27 cellular contexts compared by ENCODE assay signal in the genomic region with DNA sequence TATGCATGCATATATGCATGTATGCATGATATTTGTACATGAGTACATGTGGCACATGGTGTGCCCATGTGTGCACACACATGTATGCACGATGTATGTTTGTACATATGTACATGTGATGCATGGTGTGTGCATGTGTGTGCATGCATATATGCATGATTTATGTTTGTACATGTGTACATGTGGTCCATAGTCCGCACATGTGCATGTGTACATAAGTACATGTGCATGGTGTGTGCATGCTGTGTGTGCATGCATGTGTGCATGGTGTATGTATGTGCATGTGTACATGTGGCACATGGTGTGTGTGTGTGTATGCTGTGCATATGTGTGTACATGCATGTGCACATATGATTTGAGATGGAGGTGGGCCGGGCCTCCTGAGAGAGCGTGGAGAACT.
"Had no signal": no experiment of that assay in that cellular context is flagged by ENCODE, and none has a peak within 500 bp of the region (broad histone marks: within the 10 kb centered on the region; RNA-seq: fewer than 3 reads in every experiment).

No MANE protein-coding gene starts in this region.

- ATAC-seq: activated T-cell treated with anti-CD3 and anti-CD28 coated beads, Interleukin-2, amount 50 U/mL, for 4 hours; activated T-helper 17 cell treated with anti-CD3 and anti-CD28 coated beads, Interleukin-2, amount 50 U/mL, for 72 hours; esophagus mucosa had no signal

- H3K9me3 ChIP-seq: colonic mucosa, heart left ventricle had no signal

- H3K4me1 Mint-ChIP-seq: activated CD4-positive, alpha-beta memory T cell treated with anti-CD3 and anti-CD28 coated beads, Interleukin-2, amount 10 ng/mL, durations not matched to agents 7 days and 5 days; activated CD4-positive, alpha-beta T cell treated with anti-CD3 and anti-CD28 coated beads, Interleukin-2, amount 10 ng/mL, durations not matched to agents 7 days and 5 days; activated T-helper 17 cell treated with anti-CD3 and anti-CD28 coated beads, Interleukin-2, amount 50 U/mL, for 72 hours had no signal

- H3K36me3 ChIP-seq: brain microvascular endothelial cell, colonic mucosa, heart left ventricle had no signal

- H3K27me3 ChIP-seq: brain microvascular endothelial cell, colonic mucosa, heart left ventricle had no signal

- FAIRE-seq: astrocyte, endometrium, frontal cortex had no signal

- H3K9me3 Mint-ChIP-seq: activated T-cell treated with anti-CD3 and anti-CD28 coated beads, Interleukin-2, amount 50 U/mL, for 4 hours; activated T-helper 17 cell treated with anti-CD3 and anti-CD28 coated beads, Interleukin-2, amount 50 U/mL, for 72 hours had no signal

- H3K27ac Mint-ChIP-seq: activated CD4-positive, alpha-beta memory T cell treated with anti-CD3 and anti-CD28 coated beads, Interleukin-2, amount 10 ng/mL, durations not matched to agents 7 days and 5 days; activated CD4-positive, alpha-beta T cell treated with anti-CD3 and anti-CD28 coated beads, Interleukin-2, amount 10 ng/mL, durations not matched to agents 7 days and 5 days; activated naive CD8-positive, alpha-beta T cell; activated T-helper 17 cell treated with anti-CD3 and anti-CD28 coated beads, Interleukin-2, amount 50 U/mL, for 72 hours had no signal

- H3K4me3 Mint-ChIP-seq: activated CD4-positive, alpha-beta memory T cell treated with anti-CD3 and anti-CD28 coated beads, Interleukin-2, amount 10 ng/mL, durations not matched to agents 7 days and 5 days; activated CD4-positive, alpha-beta T cell treated with anti-CD3 and anti-CD28 coated beads, Interleukin-2, amount 10 ng/mL, durations not matched to agents 7 days and 5 days; activated naive CD8-positive, alpha-beta T cell; activated T-cell treated with anti-CD3 and anti-CD28 coated beads, Interleukin-2, amount 50 U/mL, for 4 hours; activated T-helper 17 cell treated with anti-CD3 and anti-CD28 coated beads, Interleukin-2, amount 50 U/mL, for 72 hours had no signal

- H3K4me3 ChIP-seq: colonic mucosa, heart left ventricle had no signal

- H3K27me3 Mint-ChIP-seq: activated CD4-positive, alpha-beta memory T cell treated with anti-CD3 and anti-CD28 coated beads, Interleukin-2, amount 10 ng/mL, durations not matched to agents 7 days and 5 days; activated CD4-positive, alpha-beta T cell treated with anti-CD3 and anti-CD28 coated beads, Interleukin-2, amount 10 ng/mL, durations not matched to agents 7 days and 5 days; activated T-helper 17 cell treated with anti-CD3 and anti-CD28 coated beads, Interleukin-2, amount 50 U/mL, for 72 hours had no signal

- H3K4me1 ChIP-seq: colonic mucosa, heart left ventricle had no signal

- DNase-seq: activated CD4-positive, alpha-beta memory T cell treated with anti-CD3 and anti-CD28 coated beads, Interleukin-2, amount 10 ng/mL, durations not matched to agents 7 days and 5 days; activated CD4-positive, alpha-beta T cell treated with anti-CD3 and anti-CD28 coated beads for 1 hour; activated CD4-positive, alpha-beta T cell treated with anti-CD3 and anti-CD28 coated beads for 4 hours; activated CD4-positive, alpha-beta T cell treated with anti-CD3 and anti-CD28 coated beads, Interleukin-2, amount 10 ng/mL, durations not matched to agents 7 days and 5 days; activated CD4-positive, alpha-beta T cell treated with anti-CD3 and anti-CD28 coated beads, Interleukin-2, amount 50 U/mL, for 4 hours; activated CD8-positive, alpha-beta memory T cell treated with anti-CD3 and anti-CD28 coated beads for 24 hours; activated effector memory CD4-positive, alpha-beta T cell treated with Interleukin-2 at 50 U/mL for 16 hours; activated gamma-delta T cell treated with Interleukin-2 at 50 U/mL for 16 hours; activated naive CD4-positive, alpha-beta T cell treated with anti-CD3 and anti-CD28 coated beads, Interleukin-2, amount 50 U/mL, for 16 hours; activated naive CD4-positive, alpha-beta T cell treated with Interleukin-2 at 50 U/mL for 16 hours; activated T-cell treated with anti-CD3 and anti-CD28 coated beads, Interleukin-2, amount 50 U/mL, for 4 hours; amniotic stem cell; anterior cingulate cortex; brain microvascular endothelial cell; caudate nucleus; colonic mucosa; effector CD8-positive, alpha-beta T cell; foreskin fibroblast; glutamatergic neuron; heart left ventricle; T-helper 2 cell had no signal

- H3K27ac ChIP-seq: brain microvascular endothelial cell, colonic mucosa, heart left ventricle had no signal

- H3K36me3 Mint-ChIP-seq: activated naive CD8-positive, alpha-beta T cell had no signal
